1 cellular context compared by ENCODE assay signal in the genomic region with DNA sequence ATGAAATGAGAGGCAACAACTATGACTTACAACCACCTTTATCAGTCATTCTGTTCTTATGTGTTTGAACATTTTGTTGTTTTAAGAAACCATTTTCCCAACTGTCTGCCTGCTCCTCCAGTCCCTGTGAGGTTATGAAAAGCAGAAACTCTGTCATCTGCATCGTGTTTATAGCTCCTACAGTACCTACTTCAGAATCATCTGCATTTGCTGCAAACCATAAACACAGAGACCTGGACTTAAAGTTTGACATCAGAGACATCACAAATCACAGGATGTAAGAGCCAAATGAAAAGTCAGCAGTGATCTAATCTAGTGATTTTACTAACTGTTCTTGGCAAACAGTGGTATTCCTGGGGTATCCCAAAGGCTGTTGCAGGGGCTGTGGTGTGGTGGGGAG.
TF ChIP-seq lines count a peak whose summit lies in the region.

No MANE protein-coding gene starts in this region.

TF ChIP-seq in SK-N-SH, 30 proteins besides CTCF, POLR2A, EP300 and RAD21 (continued from another document):
- TF ChIP-seq, protein P1, sequence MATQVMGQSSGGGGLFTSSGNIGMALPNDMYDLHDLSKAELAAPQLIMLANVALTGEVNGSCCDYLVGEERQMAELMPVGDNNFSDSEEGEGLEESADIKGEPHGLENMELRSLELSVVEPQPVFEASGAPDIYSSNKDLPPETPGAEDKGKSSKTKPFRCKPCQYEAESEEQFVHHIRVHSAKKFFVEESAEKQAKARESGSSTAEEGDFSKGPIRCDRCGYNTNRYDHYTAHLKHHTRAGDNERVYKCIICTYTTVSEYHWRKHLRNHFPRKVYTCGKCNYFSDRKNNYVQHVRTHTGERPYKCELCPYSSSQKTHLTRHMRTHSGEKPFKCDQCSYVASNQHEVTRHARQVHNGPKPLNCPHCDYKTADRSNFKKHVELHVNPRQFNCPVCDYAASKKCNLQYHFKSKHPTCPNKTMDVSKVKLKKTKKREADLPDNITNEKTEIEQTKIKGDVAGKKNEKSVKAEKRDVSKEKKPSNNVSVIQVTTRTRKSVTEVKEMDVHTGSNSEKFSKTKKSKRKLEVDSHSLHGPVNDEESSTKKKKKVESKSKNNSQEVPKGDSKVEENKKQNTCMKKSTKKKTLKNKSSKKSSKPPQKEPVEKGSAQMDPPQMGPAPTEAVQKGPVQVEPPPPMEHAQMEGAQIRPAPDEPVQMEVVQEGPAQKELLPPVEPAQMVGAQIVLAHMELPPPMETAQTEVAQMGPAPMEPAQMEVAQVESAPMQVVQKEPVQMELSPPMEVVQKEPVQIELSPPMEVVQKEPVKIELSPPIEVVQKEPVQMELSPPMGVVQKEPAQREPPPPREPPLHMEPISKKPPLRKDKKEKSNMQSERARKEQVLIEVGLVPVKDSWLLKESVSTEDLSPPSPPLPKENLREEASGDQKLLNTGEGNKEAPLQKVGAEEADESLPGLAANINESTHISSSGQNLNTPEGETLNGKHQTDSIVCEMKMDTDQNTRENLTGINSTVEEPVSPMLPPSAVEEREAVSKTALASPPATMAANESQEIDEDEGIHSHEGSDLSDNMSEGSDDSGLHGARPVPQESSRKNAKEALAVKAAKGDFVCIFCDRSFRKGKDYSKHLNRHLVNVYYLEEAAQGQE (IDR thresholded peaks at IDR 0.05; ENCODE audit: low read depth, low read length): no peak
- TF ChIP-seq MEF2A (IDR thresholded peaks at IDR 0.05; ENCODE audit: borderline replicate concordance, low read depth): no peak
- TF ChIP-seq, protein P2, sequence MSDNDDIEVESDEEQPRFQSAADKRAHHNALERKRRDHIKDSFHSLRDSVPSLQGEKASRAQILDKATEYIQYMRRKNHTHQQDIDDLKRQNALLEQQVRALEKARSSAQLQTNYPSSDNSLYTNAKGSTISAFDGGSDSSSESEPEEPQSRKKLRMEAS (IDR thresholded peaks at IDR 0.05; ENCODE audit: low read depth): no peak
- no peak for TF ChIP-seq RXRA (IDR thresholded peaks at IDR 0.05; ENCODE audit: borderline replicate concordance, low read depth)
- TF ChIP-seq, protein P3, sequence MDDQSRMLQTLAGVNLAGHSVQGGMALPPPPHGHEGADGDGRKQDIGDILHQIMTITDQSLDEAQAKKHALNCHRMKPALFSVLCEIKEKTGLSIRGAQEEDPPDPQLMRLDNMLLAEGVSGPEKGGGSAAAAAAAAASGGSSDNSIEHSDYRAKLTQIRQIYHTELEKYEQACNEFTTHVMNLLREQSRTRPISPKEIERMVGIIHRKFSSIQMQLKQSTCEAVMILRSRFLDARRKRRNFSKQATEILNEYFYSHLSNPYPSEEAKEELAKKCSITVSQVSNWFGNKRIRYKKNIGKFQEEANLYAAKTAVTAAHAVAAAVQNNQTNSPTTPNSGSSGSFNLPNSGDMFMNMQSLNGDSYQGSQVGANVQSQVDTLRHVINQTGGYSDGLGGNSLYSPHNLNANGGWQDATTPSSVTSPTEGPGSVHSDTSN (IDR thresholded peaks at IDR 0.05): no peak
- TF ChIP-seq FOXJ3 (CRISPR knock-in tag; IDR thresholded peaks at IDR 0.05): no peak
- no peak for TF ChIP-seq TCF12 (IDR thresholded peaks at IDR 0.05)
